In genomic region chr6:124958759-124959354, GRCh38 we compare ENCODE assay signal across 1 cellular context.
TF ChIP-seq lines count a peak whose summit lies in the region.

No MANE protein-coding gene starts in this region.

TF ChIP-seq in K562, 482 proteins besides CTCF, POLR2A, EP300 and RAD21 (continued from another document and continues in another):
- TF ChIP-seq SMAD1 (IDR thresholded peaks at IDR 0.05; ENCODE audit: low read depth, low read length, partially characterized antibody), result no peak
- no peak for TF ChIP-seq SP2 (IDR thresholded peaks at IDR 0.05; ENCODE audit: extremely low read depth, low read depth, low read length, poor library complexity, severe bottlenecking)
- no peak for TF ChIP-seq SIRT6 (IDR thresholded peaks at IDR 0.05; ENCODE audit: low read depth, low read length)
- TF ChIP-seq HOXB6 (CRISPR knock-in tag; IDR thresholded peaks at IDR 0.05; ENCODE audit: borderline replicate concordance), result no peak
- no peak for TF ChIP-seq NFIC (IDR thresholded peaks at IDR 0.05)
- no peak for TF ChIP-seq KDM4B (IDR thresholded peaks at IDR 0.05; ENCODE audit: borderline replicate concordance in 2 of 2, low read depth in 1 of 2)
- no peak for TF ChIP-seq RB1 (IDR thresholded peaks at IDR 0.05; ENCODE audit: low read depth)
- TF ChIP-seq, protein P1, sequence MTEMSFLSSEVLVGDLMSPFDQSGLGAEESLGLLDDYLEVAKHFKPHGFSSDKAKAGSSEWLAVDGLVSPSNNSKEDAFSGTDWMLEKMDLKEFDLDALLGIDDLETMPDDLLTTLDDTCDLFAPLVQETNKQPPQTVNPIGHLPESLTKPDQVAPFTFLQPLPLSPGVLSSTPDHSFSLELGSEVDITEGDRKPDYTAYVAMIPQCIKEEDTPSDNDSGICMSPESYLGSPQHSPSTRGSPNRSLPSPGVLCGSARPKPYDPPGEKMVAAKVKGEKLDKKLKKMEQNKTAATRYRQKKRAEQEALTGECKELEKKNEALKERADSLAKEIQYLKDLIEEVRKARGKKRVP (CRISPR knock-in tag; IDR thresholded peaks at IDR 0.05), result no peak
- TF ChIP-seq, protein P2, sequence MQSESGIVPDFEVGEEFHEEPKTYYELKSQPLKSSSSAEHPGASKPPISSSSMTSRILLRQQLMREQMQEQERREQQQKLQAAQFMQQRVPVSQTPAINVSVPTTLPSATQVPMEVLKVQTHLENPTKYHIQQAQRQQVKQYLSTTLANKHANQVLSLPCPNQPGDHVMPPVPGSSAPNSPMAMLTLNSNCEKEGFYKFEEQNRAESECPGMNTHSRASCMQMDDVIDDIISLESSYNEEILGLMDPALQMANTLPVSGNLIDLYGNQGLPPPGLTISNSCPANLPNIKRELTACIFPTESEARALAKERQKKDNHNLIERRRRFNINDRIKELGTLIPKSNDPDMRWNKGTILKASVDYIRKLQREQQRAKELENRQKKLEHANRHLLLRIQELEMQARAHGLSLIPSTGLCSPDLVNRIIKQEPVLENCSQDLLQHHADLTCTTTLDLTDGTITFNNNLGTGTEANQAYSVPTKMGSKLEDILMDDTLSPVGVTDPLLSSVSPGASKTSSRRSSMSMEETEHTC (IDR thresholded peaks at IDR 0.05), result no peak
- TF ChIP-seq U2AF2 (optimal IDR thresholded peaks at IDR 0.05; ENCODE audit: low read depth, low read length), result no peak
- TF ChIP-seq NRF1 (conservative IDR thresholded peaks at IDR 0.05 in 1 of 2, IDR thresholded peaks at IDR 0.05 in 1 of 2), result no peak
- no peak for TF ChIP-seq EZH2 (IDR thresholded peaks at IDR 0.05; ENCODE audit: borderline replicate concordance, low read depth, low read length)
- TF ChIP-seq SMARCE1 (IDR thresholded peaks at IDR 0.05), result peak; percentile 95
- TF ChIP-seq, protein P3, sequence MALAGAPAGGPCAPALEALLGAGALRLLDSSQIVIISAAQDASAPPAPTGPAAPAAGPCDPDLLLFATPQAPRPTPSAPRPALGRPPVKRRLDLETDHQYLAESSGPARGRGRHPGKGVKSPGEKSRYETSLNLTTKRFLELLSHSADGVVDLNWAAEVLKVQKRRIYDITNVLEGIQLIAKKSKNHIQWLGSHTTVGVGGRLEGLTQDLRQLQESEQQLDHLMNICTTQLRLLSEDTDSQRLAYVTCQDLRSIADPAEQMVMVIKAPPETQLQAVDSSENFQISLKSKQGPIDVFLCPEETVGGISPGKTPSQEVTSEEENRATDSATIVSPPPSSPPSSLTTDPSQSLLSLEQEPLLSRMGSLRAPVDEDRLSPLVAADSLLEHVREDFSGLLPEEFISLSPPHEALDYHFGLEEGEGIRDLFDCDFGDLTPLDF (CRISPR knock-in tag; IDR thresholded peaks at IDR 0.05), result no peak
- TF ChIP-seq, protein P4, sequence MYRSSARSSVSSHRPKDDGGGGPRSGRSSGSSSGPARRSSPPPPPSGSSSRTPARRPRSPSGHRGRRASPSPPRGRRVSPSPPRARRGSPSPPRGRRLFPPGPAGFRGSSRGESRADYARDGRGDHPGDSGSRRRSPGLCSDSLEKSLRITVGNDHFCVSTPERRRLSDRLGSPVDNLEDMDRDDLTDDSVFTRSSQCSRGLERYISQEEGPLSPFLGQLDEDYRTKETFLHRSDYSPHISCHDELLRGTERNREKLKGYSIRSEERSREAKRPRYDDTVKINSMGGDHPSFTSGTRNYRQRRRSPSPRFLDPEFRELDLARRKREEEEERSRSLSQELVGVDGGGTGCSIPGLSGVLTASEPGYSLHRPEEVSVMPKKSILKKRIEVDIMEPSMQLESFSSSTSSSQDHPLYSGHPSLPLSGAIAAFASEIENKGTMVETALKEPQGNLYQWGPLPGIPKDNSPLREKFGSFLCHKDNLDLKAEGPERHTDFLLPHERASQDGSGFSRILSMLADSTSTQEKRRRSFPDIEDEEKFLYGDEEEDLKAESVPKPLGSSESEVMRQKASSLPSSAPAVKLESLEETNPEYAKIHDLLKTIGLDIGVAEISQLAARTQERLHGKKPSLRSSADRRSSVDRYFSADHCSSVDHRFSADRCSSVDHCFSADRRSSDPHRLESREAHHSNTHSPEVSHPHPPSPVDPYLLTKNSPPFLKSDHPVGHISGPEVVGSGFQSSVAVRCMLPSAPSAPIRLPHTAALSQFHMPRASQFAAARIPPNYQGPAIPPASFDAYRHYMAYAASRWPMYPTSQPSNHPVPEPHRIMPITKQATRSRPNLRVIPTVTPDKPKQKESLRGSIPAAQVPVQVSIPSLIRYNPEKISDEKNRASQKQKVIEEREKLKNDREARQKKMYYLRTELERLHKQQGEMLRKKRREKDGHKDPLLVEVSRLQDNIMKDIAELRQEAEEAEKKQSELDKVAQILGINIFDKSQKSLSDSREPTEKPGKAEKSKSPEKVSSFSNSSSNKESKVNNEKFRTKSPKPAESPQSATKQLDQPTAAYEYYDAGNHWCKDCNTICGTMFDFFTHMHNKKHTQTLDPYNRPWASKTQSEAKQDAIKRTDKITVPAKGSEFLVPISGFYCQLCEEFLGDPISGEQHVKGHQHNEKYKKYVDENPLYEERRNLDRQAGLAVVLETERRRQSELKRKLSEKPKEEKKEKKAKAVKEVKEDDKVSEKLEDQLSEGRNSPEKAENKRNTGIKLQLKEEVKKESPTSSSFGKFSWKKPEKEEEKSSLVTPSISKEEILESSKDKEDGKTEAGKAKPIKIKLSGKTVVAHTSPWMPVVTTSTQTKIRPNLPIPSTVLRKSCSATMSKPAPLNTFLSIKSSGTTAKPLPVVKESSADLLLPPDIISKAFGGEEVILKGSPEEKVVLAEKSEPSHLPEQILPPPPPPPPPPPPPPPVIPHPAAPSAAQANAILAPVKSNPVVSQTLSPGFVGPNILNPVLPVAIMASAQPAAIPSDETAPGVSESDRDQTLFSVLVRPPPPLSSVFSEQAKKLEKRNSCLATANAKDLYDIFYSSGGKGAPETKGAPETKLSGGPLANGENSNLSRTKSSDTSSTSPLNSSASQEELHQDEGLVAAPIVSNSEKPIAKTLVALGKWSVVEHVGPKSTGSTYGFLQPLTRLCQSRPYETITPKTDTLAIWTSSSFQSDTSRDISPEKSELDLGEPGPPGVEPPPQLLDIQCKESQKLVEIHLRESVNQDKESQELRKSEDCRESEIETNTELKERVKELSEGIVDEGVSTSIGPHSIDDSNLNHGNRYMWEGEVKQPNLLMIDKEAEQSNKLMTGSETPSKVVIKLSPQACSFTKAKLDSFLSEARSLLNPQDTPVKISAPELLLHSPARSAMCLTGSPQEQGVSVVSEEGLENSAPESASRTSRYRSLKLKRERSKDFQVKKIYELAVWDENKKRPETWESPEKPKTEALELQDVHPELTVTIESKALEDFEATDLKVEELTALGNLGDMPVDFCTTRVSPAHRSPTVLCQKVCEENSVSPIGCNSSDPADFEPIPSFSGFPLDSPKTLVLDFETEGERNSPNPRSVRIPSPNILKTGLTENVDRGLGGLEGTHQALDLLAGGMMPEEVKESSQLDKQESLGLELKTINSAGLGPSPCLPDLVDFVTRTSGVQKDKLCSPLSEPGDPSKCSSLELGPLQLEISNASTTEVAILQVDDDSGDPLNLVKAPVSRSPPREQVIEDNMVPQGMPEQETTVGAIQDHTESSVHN (IDR thresholded peaks at IDR 0.05; ENCODE audit: borderline replicate concordance in 1 of 2, low read depth in 1 of 2), result no peak
- TF ChIP-seq U2AF1 (optimal IDR thresholded peaks at IDR 0.05; ENCODE audit: low read depth, low read length), result no peak
- TF ChIP-seq OTX1 (CRISPR knock-in tag; IDR thresholded peaks at IDR 0.05), result no peak
- TF ChIP-seq, protein P5, sequence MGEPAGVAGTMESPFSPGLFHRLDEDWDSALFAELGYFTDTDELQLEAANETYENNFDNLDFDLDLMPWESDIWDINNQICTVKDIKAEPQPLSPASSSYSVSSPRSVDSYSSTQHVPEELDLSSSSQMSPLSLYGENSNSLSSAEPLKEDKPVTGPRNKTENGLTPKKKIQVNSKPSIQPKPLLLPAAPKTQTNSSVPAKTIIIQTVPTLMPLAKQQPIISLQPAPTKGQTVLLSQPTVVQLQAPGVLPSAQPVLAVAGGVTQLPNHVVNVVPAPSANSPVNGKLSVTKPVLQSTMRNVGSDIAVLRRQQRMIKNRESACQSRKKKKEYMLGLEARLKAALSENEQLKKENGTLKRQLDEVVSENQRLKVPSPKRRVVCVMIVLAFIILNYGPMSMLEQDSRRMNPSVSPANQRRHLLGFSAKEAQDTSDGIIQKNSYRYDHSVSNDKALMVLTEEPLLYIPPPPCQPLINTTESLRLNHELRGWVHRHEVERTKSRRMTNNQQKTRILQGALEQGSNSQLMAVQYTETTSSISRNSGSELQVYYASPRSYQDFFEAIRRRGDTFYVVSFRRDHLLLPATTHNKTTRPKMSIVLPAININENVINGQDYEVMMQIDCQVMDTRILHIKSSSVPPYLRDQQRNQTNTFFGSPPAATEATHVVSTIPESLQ (CRISPR knock-in tag; IDR thresholded peaks at IDR 0.05), result no peak
- no peak for TF ChIP-seq SRSF9 (IDR thresholded peaks at IDR 0.05; ENCODE audit: borderline replicate concordance, low read depth, low read length)
- peak; percentile 45; the same call in 1 of the 2 replicates for TF ChIP-seq KAT8 (IDR thresholded peaks at IDR 0.05; ENCODE audit: low read depth)
- no peak for TF ChIP-seq USF1 (CRISPR knock-in tag; IDR thresholded peaks at IDR 0.05)
- no peak for TF ChIP-seq VEZF1 (CRISPR knock-in tag; IDR thresholded peaks at IDR 0.05)
- 0 out of 2 replicates have a peak, but pooled peaks have one; percentile 38 for TF ChIP-seq LEF1 (IDR thresholded peaks at IDR 0.05)
- TF ChIP-seq ATF1 (CRISPR knock-in tag; IDR thresholded peaks at IDR 0.05), result no peak
- TF ChIP-seq ATF1 (tag; IDR thresholded peaks at IDR 0.05), result peak; percentile 55; the same call in 1 of the 2 replicates
- peak; percentile 17; the same call in 1 of the 2 replicates for TF ChIP-seq CBFA2T3 (IDR thresholded peaks at IDR 0.05)
- no peak for TF ChIP-seq CHCHD3 (CRISPR knock-in tag; IDR thresholded peaks at IDR 0.05)
- TF ChIP-seq, protein P6, sequence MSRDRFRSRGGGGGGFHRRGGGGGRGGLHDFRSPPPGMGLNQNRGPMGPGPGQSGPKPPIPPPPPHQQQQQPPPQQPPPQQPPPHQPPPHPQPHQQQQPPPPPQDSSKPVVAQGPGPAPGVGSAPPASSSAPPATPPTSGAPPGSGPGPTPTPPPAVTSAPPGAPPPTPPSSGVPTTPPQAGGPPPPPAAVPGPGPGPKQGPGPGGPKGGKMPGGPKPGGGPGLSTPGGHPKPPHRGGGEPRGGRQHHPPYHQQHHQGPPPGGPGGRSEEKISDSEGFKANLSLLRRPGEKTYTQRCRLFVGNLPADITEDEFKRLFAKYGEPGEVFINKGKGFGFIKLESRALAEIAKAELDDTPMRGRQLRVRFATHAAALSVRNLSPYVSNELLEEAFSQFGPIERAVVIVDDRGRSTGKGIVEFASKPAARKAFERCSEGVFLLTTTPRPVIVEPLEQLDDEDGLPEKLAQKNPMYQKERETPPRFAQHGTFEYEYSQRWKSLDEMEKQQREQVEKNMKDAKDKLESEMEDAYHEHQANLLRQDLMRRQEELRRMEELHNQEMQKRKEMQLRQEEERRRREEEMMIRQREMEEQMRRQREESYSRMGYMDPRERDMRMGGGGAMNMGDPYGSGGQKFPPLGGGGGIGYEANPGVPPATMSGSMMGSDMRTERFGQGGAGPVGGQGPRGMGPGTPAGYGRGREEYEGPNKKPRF (IDR thresholded peaks at IDR 0.05; ENCODE audit: low read depth, low read length), result no peak
- TF ChIP-seq, protein P7, sequence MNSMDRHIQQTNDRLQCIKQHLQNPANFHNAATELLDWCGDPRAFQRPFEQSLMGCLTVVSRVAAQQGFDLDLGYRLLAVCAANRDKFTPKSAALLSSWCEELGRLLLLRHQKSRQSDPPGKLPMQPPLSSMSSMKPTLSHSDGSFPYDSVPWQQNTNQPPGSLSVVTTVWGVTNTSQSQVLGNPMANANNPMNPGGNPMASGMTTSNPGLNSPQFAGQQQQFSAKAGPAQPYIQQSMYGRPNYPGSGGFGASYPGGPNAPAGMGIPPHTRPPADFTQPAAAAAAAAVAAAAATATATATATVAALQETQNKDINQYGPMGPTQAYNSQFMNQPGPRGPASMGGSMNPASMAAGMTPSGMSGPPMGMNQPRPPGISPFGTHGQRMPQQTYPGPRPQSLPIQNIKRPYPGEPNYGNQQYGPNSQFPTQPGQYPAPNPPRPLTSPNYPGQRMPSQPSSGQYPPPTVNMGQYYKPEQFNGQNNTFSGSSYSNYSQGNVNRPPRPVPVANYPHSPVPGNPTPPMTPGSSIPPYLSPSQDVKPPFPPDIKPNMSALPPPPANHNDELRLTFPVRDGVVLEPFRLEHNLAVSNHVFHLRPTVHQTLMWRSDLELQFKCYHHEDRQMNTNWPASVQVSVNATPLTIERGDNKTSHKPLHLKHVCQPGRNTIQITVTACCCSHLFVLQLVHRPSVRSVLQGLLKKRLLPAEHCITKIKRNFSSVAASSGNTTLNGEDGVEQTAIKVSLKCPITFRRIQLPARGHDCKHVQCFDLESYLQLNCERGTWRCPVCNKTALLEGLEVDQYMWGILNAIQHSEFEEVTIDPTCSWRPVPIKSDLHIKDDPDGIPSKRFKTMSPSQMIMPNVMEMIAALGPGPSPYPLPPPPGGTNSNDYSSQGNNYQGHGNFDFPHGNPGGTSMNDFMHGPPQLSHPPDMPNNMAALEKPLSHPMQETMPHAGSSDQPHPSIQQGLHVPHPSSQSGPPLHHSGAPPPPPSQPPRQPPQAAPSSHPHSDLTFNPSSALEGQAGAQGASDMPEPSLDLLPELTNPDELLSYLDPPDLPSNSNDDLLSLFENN (IDR thresholded peaks at IDR 0.05; ENCODE audit: low read depth in 2 of 2, low read length in 2 of 2), result no peak
- TF ChIP-seq TEAD2 (tag; IDR thresholded peaks at IDR 0.05), result no peak
- peak; percentile 93 for TF ChIP-seq MAFG (tag; conservative IDR thresholded peaks at IDR 0.05)
- no peak for TF ChIP-seq E2F5 (CRISPR knock-in tag; IDR thresholded peaks at IDR 0.05)
- TF ChIP-seq SOX6 (IDR thresholded peaks at IDR 0.05), result peak; percentile 65; the same call in 1 of the 2 replicates
- no peak for TF ChIP-seq NONO (IDR thresholded peaks at IDR 0.05; ENCODE audit: low read depth in 2 of 2, low read length in 1 of 2)
- TF ChIP-seq ELF1 (tag; IDR thresholded peaks at IDR 0.05), result no peak
